23 cellular contexts compared by ENCODE assay signal in the genomic region with DNA sequence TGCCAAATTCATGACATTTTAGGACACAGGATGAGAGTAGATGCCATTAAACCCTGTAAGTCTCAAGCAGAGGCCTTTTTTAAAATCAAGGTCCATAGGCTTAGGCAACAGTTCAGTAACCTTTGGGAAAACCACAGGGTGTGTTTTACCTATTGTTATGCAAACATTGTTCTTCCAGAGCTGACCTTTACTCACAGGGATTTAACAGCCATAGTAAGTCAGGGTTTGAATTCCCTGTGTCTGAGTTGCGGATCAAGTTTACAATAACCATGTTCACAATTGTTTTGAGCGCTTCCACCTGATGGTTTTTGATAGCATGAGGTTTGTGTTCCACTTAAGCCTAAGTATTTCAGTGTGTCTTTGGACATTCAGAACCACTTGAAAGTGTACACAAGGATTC.
A peak's percentile ranks its signal among the peaks of the same experiment; 100 is the strongest.
DNase-seq lines count a peak whose midpoint lies in the region; ATAC-seq lines count a peak whose summit lies in the region.
"Had no signal": no experiment of that assay in that cellular context is flagged by ENCODE, and none has a peak within 500 bp of the region (broad histone marks: within the 10 kb centered on the region; RNA-seq: fewer than 3 reads in every experiment).

No MANE protein-coding gene starts in this region.

- WGBS in HUES64 = 8% methylated on average over 2 of the region's 2 CpGs

- no peaks in the 10 kb centered on the region for H3K9me3 ChIP-seq in ES-I3 (ENCODE audit: control insufficient read depth, insufficient read depth, low read length)
- no peaks in the 10 kb centered on the region for H3K9me3 ChIP-seq in HUES64 (ENCODE audit: insufficient read depth, low read depth, low read length)
- H3K9me3 ChIP-seq: MG63, SJCRH30 had no signal

- peak overlapping the region; percentile 35 for H3K9ac ChIP-seq in ES-I3 (ENCODE audit: low read depth, low read length)
- no peak overlapping the region for H3K9ac ChIP-seq in HUES64 (ENCODE audit: low read depth, low read length)
- H3K9ac ChIP-seq: GM23248 had no signal

- DNase-seq in SHP77 treated with DMSO at 0.1 percent for 48 hours (lab: John Stamatoyannopoulos, UW) (peak; percentile 27), left lobe of liver (ENCODE audit: low spot score) (no peak), D341Med (ENCODE audit: low spot score) (no peak)
- DNase-seq in stimulated activated CD4-positive, alpha-beta T cell treated with anti-CD3 and anti-CD28 coated beads, Interleukin-15, amount 100 ng/mL, for 24 hours = no peak
- DNase-seq in activated CD8-positive, alpha-beta memory T cell treated with anti-CD3 and anti-CD28 coated beads, Interleukin-2, amount 50 U/mL, for 48 hours = no peak
- DNase-seq: activated CD4-positive, alpha-beta T cell treated with anti-CD3 and anti-CD28 coated beads, Interleukin-2, amount 50 U/mL, for 48 hours; activated naive CD4-positive, alpha-beta T cell treated with Interleukin-2 at 50 U/mL for 16 hours; amygdala; CD4-positive, alpha-beta memory T cell; effector CD8-positive, alpha-beta T cell; GM23248; islet precursor cell; MG63; NCI-H187; NCI-H526 treated with DMSO at 0.1 percent for 48 hours; PC-3; SJCRH30; stimulated activated naive B cell treated with anti-CD40 and anti-IgM and Interleukin-4, amounts not matched to agents 10 μg/mL and 1 μg/mL and 100 μg/mL, for 72 hours; T-helper 17 cell had no signal

- peaks cover 22% of the 10 kb centered on the region for H3K4me1 ChIP-seq in ES-I3 (ENCODE audit: insufficient read depth, low read length)
- H3K4me1 ChIP-seq in HUES64 (ENCODE audit: insufficient read depth, low read length) = peaks cover 37% of the 10 kb centered on the region
- H3K4me1 ChIP-seq: SJCRH30 had no signal

- H3K27ac ChIP-seq in HUES64 (ENCODE audit: low read depth, low read length) = peak overlapping the region; percentile 82; the same call in 1 of the 2 replicates
- H3K27ac ChIP-seq: GM23248, SJCRH30 had no signal

- H3K4me3 ChIP-seq in HUES64 (ENCODE audit: low read length) = peak overlapping the region; percentile 9; the same call in 1 of the 2 replicates
- H3K4me3 ChIP-seq: GM23248, MG63, SJCRH30 had no signal

- H3K27me3 ChIP-seq in HUES64 (ENCODE audit: insufficient read depth, low read length) = no peaks in the 10 kb centered on the region
- H3K27me3 ChIP-seq: MG63, SJCRH30 had no signal

- no peaks in the 10 kb centered on the region for H3K36me3 ChIP-seq in ES-I3 (ENCODE audit: insufficient read depth, low read length)
- no peaks in the 10 kb centered on the region for H3K36me3 ChIP-seq in HUES64 (ENCODE audit: insufficient read depth, low read length)
- H3K36me3 ChIP-seq: MG63, SJCRH30 had no signal

- ATAC-seq in left lobe of liver (peak; percentile 75), GM19463 (IDR thresholded peaks at IDR 0.05; ENCODE audit: unreplicated experiment) (no peak)
- ATAC-seq: PC-3; sciatic nerve; stimulated activated naive B cell treated with anti-CD40 and anti-IgM and Interleukin-4, amounts not matched to agents 10 μg/mL and 1 μg/mL and 100 μg/mL, for 72 hours; T-helper 17 cell had no signal
